In the genomic region with DNA sequence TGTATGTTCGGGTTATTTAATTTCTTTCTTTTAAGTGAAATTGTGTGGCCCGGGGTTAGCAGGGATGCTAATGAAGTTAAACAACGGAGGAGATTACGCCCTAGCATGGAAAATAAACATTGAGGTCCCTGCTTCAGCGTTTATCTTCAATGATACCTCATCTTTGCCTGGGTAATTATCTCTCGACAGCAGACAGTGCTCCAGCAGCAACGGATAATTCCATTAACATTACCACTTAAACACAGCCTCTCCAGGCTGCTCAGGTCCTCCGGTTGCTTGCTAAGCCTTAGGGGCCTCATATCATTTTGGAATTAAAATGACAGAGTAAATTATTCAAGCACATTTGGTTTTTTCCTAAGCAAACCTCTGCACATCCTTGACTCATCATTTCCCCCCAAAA, we compare ENCODE assay signal across 1 cellular context.
TF ChIP-seq lines count a peak whose summit lies in the region.

No MANE protein-coding gene starts in this region.

TF ChIP-seq in K562, 482 proteins besides CTCF, POLR2A, EP300 and RAD21 (continued from another document and continues in another):
- TF ChIP-seq, protein P1, sequence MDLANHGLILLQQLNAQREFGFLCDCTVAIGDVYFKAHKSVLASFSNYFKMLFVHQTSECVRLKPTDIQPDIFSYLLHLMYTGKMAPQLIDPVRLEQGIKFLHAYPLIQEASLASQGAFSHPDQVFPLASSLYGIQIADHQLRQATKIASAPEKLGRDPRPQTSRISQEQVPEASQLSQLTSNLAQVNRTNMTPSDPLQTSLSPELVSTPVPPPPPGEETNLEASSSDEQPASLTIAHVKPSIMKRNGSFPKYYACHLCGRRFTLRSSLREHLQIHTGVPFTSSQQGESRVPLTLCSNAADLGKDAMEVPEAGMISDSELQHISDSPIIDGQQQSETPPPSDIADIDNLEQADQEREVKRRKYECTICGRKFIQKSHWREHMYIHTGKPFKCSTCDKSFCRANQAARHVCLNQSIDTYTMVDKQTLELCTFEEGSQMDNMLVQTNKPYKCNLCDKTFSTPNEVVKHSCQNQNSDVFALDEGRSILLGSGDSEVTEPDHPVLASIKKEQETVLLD (IDR thresholded peaks at IDR 0.05) = no peak; the same call in 1 of the 2 replicates
- no peak for TF ChIP-seq ZNF274 (IDR thresholded peaks at IDR 0.05; ENCODE audit: borderline replicate concordance, low read depth, low read length)
- TF ChIP-seq ZNF431 (CRISPR knock-in tag; IDR thresholded peaks at IDR 0.05) = no peak
- TF ChIP-seq RBM14 (IDR thresholded peaks at IDR 0.05; ENCODE audit: borderline replicate concordance, insufficient read depth, low read depth, low read length) = no peak
- TF ChIP-seq, protein P2, sequence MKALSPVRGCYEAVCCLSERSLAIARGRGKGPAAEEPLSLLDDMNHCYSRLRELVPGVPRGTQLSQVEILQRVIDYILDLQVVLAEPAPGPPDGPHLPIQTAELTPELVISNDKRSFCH (CRISPR knock-in tag; IDR thresholded peaks at IDR 0.05) = no peak
- TF ChIP-seq, protein P2 (tag; IDR thresholded peaks at IDR 0.05) = no peak
- no peak for TF ChIP-seq ZNF324 (CRISPR knock-in tag; IDR thresholded peaks at IDR 0.05)
- no peak for TF ChIP-seq PHF21A (IDR thresholded peaks at IDR 0.05; ENCODE audit: borderline replicate concordance, low read depth)
- TF ChIP-seq, protein P3, sequence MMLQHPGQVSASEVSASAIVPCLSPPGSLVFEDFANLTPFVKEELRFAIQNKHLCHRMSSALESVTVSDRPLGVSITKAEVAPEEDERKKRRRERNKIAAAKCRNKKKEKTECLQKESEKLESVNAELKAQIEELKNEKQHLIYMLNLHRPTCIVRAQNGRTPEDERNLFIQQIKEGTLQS (IDR thresholded peaks at IDR 0.05) = no peak
- TF ChIP-seq, protein P3 (CRISPR knock-in tag; conservative IDR thresholded peaks at IDR 0.05) = no peak
- no peak for TF ChIP-seq ILF3 (IDR thresholded peaks at IDR 0.05; ENCODE audit: borderline replicate concordance)
- TF ChIP-seq RBM15 (IDR thresholded peaks at IDR 0.05; ENCODE audit: insufficient read depth, low read length) = no peak
- TF ChIP-seq ZNF589 (CRISPR knock-in tag; IDR thresholded peaks at IDR 0.05; ENCODE audit: low read depth) = no peak
- peak; percentile 74 for TF ChIP-seq SOX6 (IDR thresholded peaks at IDR 0.05)
- TF ChIP-seq SMARCC2 (IDR thresholded peaks at IDR 0.05; ENCODE audit: low read depth) = 0 out of 2 replicates have a peak, but pooled peaks have one; percentile 49
- peak; percentile 79 for TF ChIP-seq NCOR1 (IDR thresholded peaks at IDR 0.05)
- TF ChIP-seq, protein P4, sequence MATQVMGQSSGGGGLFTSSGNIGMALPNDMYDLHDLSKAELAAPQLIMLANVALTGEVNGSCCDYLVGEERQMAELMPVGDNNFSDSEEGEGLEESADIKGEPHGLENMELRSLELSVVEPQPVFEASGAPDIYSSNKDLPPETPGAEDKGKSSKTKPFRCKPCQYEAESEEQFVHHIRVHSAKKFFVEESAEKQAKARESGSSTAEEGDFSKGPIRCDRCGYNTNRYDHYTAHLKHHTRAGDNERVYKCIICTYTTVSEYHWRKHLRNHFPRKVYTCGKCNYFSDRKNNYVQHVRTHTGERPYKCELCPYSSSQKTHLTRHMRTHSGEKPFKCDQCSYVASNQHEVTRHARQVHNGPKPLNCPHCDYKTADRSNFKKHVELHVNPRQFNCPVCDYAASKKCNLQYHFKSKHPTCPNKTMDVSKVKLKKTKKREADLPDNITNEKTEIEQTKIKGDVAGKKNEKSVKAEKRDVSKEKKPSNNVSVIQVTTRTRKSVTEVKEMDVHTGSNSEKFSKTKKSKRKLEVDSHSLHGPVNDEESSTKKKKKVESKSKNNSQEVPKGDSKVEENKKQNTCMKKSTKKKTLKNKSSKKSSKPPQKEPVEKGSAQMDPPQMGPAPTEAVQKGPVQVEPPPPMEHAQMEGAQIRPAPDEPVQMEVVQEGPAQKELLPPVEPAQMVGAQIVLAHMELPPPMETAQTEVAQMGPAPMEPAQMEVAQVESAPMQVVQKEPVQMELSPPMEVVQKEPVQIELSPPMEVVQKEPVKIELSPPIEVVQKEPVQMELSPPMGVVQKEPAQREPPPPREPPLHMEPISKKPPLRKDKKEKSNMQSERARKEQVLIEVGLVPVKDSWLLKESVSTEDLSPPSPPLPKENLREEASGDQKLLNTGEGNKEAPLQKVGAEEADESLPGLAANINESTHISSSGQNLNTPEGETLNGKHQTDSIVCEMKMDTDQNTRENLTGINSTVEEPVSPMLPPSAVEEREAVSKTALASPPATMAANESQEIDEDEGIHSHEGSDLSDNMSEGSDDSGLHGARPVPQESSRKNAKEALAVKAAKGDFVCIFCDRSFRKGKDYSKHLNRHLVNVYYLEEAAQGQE (CRISPR knock-in tag; IDR thresholded peaks at IDR 0.05; ENCODE audit: low read depth) = no peak
- peak; percentile 51 for TF ChIP-seq GATA2 (CRISPR knock-in tag; IDR thresholded peaks at IDR 0.05)
- no peak for TF ChIP-seq ZNF384 (IDR thresholded peaks at IDR 0.05; ENCODE audit: low read depth, low read length)
- TF ChIP-seq HOXB6 (CRISPR knock-in tag; IDR thresholded peaks at IDR 0.05; ENCODE audit: borderline replicate concordance) = no peak
- peak; percentile 59 for TF ChIP-seq KLF16 (IDR thresholded peaks at IDR 0.05)
- TF ChIP-seq, protein P5, sequence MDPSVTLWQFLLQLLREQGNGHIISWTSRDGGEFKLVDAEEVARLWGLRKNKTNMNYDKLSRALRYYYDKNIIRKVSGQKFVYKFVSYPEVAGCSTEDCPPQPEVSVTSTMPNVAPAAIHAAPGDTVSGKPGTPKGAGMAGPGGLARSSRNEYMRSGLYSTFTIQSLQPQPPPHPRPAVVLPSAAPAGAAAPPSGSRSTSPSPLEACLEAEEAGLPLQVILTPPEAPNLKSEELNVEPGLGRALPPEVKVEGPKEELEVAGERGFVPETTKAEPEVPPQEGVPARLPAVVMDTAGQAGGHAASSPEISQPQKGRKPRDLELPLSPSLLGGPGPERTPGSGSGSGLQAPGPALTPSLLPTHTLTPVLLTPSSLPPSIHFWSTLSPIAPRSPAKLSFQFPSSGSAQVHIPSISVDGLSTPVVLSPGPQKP (CRISPR knock-in tag; IDR thresholded peaks at IDR 0.05) = no peak
- TF ChIP-seq, protein P6, sequence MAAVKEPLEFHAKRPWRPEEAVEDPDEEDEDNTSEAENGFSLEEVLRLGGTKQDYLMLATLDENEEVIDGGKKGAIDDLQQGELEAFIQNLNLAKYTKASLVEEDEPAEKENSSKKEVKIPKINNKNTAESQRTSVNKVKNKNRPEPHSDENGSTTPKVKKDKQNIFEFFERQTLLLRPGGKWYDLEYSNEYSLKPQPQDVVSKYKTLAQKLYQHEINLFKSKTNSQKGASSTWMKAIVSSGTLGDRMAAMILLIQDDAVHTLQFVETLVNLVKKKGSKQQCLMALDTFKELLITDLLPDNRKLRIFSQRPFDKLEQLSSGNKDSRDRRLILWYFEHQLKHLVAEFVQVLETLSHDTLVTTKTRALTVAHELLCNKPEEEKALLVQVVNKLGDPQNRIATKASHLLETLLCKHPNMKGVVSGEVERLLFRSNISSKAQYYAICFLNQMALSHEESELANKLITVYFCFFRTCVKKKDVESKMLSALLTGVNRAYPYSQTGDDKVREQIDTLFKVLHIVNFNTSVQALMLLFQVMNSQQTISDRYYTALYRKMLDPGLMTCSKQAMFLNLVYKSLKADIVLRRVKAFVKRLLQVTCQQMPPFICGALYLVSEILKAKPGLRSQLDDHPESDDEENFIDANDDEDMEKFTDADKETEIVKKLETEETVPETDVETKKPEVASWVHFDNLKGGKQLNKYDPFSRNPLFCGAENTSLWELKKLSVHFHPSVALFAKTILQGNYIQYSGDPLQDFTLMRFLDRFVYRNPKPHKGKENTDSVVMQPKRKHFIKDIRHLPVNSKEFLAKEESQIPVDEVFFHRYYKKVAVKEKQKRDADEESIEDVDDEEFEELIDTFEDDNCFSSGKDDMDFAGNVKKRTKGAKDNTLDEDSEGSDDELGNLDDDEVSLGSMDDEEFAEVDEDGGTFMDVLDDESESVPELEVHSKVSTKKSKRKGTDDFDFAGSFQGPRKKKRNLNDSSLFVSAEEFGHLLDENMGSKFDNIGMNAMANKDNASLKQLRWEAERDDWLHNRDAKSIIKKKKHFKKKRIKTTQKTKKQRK (IDR thresholded peaks at IDR 0.05; ENCODE audit: borderline replicate concordance, low read depth, low read length) = no peak
- TF ChIP-seq, protein P7, sequence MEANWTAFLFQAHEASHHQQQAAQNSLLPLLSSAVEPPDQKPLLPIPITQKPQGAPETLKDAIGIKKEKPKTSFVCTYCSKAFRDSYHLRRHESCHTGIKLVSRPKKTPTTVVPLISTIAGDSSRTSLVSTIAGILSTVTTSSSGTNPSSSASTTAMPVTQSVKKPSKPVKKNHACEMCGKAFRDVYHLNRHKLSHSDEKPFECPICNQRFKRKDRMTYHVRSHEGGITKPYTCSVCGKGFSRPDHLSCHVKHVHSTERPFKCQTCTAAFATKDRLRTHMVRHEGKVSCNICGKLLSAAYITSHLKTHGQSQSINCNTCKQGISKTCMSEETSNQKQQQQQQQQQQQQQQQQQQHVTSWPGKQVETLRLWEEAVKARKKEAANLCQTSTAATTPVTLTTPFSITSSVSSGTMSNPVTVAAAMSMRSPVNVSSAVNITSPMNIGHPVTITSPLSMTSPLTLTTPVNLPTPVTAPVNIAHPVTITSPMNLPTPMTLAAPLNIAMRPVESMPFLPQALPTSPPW (CRISPR knock-in tag; IDR thresholded peaks at IDR 0.05) = no peak
- TF ChIP-seq, protein P8, sequence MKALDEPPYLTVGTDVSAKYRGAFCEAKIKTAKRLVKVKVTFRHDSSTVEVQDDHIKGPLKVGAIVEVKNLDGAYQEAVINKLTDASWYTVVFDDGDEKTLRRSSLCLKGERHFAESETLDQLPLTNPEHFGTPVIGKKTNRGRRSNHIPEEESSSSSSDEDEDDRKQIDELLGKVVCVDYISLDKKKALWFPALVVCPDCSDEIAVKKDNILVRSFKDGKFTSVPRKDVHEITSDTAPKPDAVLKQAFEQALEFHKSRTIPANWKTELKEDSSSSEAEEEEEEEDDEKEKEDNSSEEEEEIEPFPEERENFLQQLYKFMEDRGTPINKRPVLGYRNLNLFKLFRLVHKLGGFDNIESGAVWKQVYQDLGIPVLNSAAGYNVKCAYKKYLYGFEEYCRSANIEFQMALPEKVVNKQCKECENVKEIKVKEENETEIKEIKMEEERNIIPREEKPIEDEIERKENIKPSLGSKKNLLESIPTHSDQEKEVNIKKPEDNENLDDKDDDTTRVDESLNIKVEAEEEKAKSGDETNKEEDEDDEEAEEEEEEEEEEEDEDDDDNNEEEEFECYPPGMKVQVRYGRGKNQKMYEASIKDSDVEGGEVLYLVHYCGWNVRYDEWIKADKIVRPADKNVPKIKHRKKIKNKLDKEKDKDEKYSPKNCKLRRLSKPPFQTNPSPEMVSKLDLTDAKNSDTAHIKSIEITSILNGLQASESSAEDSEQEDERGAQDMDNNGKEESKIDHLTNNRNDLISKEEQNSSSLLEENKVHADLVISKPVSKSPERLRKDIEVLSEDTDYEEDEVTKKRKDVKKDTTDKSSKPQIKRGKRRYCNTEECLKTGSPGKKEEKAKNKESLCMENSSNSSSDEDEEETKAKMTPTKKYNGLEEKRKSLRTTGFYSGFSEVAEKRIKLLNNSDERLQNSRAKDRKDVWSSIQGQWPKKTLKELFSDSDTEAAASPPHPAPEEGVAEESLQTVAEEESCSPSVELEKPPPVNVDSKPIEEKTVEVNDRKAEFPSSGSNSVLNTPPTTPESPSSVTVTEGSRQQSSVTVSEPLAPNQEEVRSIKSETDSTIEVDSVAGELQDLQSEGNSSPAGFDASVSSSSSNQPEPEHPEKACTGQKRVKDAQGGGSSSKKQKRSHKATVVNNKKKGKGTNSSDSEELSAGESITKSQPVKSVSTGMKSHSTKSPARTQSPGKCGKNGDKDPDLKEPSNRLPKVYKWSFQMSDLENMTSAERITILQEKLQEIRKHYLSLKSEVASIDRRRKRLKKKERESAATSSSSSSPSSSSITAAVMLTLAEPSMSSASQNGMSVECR (CRISPR knock-in tag; IDR thresholded peaks at IDR 0.05) = no peak
- TF ChIP-seq, protein P9, sequence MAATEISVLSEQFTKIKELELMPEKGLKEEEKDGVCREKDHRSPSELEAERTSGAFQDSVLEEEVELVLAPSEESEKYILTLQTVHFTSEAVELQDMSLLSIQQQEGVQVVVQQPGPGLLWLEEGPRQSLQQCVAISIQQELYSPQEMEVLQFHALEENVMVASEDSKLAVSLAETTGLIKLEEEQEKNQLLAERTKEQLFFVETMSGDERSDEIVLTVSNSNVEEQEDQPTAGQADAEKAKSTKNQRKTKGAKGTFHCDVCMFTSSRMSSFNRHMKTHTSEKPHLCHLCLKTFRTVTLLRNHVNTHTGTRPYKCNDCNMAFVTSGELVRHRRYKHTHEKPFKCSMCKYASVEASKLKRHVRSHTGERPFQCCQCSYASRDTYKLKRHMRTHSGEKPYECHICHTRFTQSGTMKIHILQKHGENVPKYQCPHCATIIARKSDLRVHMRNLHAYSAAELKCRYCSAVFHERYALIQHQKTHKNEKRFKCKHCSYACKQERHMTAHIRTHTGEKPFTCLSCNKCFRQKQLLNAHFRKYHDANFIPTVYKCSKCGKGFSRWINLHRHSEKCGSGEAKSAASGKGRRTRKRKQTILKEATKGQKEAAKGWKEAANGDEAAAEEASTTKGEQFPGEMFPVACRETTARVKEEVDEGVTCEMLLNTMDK (IDR thresholded peaks at IDR 0.05; ENCODE audit: borderline replicate concordance, insufficient read depth, low read depth, low read length, poor library complexity, severe bottlenecking) = no peak
- TF ChIP-seq, protein P10, sequence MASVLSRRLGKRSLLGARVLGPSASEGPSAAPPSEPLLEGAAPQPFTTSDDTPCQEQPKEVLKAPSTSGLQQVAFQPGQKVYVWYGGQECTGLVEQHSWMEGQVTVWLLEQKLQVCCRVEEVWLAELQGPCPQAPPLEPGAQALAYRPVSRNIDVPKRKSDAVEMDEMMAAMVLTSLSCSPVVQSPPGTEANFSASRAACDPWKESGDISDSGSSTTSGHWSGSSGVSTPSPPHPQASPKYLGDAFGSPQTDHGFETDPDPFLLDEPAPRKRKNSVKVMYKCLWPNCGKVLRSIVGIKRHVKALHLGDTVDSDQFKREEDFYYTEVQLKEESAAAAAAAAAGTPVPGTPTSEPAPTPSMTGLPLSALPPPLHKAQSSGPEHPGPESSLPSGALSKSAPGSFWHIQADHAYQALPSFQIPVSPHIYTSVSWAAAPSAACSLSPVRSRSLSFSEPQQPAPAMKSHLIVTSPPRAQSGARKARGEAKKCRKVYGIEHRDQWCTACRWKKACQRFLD (CRISPR knock-in tag; IDR thresholded peaks at IDR 0.05) = no peak
- no peak for TF ChIP-seq THRAP3 (IDR thresholded peaks at IDR 0.05; ENCODE audit: borderline replicate concordance)
- no peak for TF ChIP-seq XRCC5 (IDR thresholded peaks at IDR 0.05; ENCODE audit: low read depth, low read length)
- TF ChIP-seq C11orf30 (IDR thresholded peaks at IDR 0.05; ENCODE audit: low read depth) = no peak
- no peak for TF ChIP-seq PRPF4 (IDR thresholded peaks at IDR 0.05; ENCODE audit: insufficient read depth, low read depth, low read length, poor library complexity, severe bottlenecking)
- TF ChIP-seq ZNF217 (CRISPR knock-in tag; IDR thresholded peaks at IDR 0.05) = no peak
- no peak for TF ChIP-seq GABPB2 (CRISPR knock-in tag; conservative IDR thresholded peaks at IDR 0.05)
- peak; percentile 74 for TF ChIP-seq MTA2 (IDR thresholded peaks at IDR 0.05; ENCODE audit: low read depth)
- TF ChIP-seq BMI1 (IDR thresholded peaks at IDR 0.05; ENCODE audit: low read length) = no peak
- no peak for TF ChIP-seq MAFG (tag; conservative IDR thresholded peaks at IDR 0.05)
